In genomic region chr10:29522038-29522855, GRCh38 we compare ENCODE assay signal across 15 cellular contexts.
A peak's percentile ranks its signal among the peaks of the same experiment; 100 is the strongest.
DNase-seq lines count a peak whose midpoint lies in the region; ATAC-seq and TF ChIP-seq lines count a peak whose summit lies in the region.
"Had no signal": no experiment of that assay in that cellular context is flagged by ENCODE, and none has a peak within 500 bp of the region (broad histone marks: within the 10 kb centered on the region; RNA-seq: fewer than 3 reads in every experiment).

No MANE protein-coding gene starts in this region.

- H3K4me3 ChIP-seq in adipocyte (ENCODE audit: low read length): no peak overlapping the region
- peak overlapping the region; percentile 18 for H3K4me3 ChIP-seq in right cardiac atrium (ENCODE audit: low read length)
- peak overlapping the region; percentile 19 for H3K4me3 ChIP-seq in psoas muscle

- WGBS in right cardiac atrium: 75% methylated on average over 20 of the region's 20 CpGs
- WGBS in psoas muscle, 3 donors: 34 to 56% (median 39%) methylated on average over 20 of the region's 20 CpGs

- intact Hi-C loops in right cardiac atrium (cut with DNase I) (loop anchor here in 1 of 4 donors (10.0 kb wide), 1 partner anchor 63 kb away; no protein-coding TSS in a partner anchor), psoas muscle (cut with DNase I) (no loop called here)

- DNase-seq in AG20443 (ENCODE audit: low spot score) (peak; percentile 28), adipocyte (ENCODE audit: low read depth) (peak; percentile 31), right cardiac atrium (peak in 1 of 3 donors; percentile 14), psoas muscle (no peak), NCI-H2171 (lab: John Stamatoyannopoulos, UW) (no peak), OCI-M1 (lab: John Stamatoyannopoulos, UW) (no peak), NCI-H1092 (lab: John Stamatoyannopoulos, UW) (no peak), GM19240 (ENCODE audit: insufficient read length, low spot score) (no peak)
- DNase-seq: activated CD4-positive, alpha-beta T cell treated with anti-CD3 and anti-CD28 coated beads, Interleukin-2, amount 50 U/mL, for 1 hour; erythroblast; left cardiac atrium; MM.1S; NCI-H524 treated with DMSO at 0.1 percent for 48 hours; stimulated activated CD4-positive, alpha-beta T cell treated with anti-CD3 and anti-CD28 coated beads, Interleukin-12 subunit alpha, Interleukin-12 subunit beta, amount 100 ng/mL, for 4 hours had no signal

- H3K36me3 ChIP-seq in adipocyte (ENCODE audit: control insufficient read depth, insufficient read depth, low read length, severe bottlenecking): peaks cover 91% of the 10 kb centered on the region
- H3K36me3 ChIP-seq in psoas muscle (ENCODE audit: insufficient read depth in 1 of 2, low read depth in 1 of 2): peaks cover 4 to 93% of the 10 kb centered on the region in 2 donors

- H3K27ac ChIP-seq in right cardiac atrium (ENCODE audit: low read length) (no peak overlapping the region), psoas muscle (peak overlapping the region; percentile 71)
- H3K27ac ChIP-seq: C4-2B had no signal

- no peak for TF ChIP-seq CTCF in psoas muscle (IDR thresholded peaks at IDR 0.05)

- ATAC-seq in right cardiac atrium (peak in 1 of 2 donors; percentile 42), psoas muscle (no peak)

- H3K4me1 ChIP-seq in adipocyte (ENCODE audit: control insufficient read depth, insufficient read depth, low read length): no peaks in the 10 kb centered on the region
- peaks cover 3% of the 10 kb centered on the region for H3K4me1 ChIP-seq in right cardiac atrium (ENCODE audit: control insufficient read depth, insufficient read depth, low read length)
- peaks cover 76% of the 10 kb centered on the region for H3K4me1 ChIP-seq in psoas muscle

- no peaks in the 10 kb centered on the region for H3K9me3 ChIP-seq in adipocyte (ENCODE audit: control insufficient read depth, low read length)
- no peaks in the 10 kb centered on the region for H3K9me3 ChIP-seq in right cardiac atrium (ENCODE audit: control insufficient read depth, low read length)
- H3K9me3 ChIP-seq in psoas muscle: no peaks in the 10 kb centered on the region

- no peaks in the 10 kb centered on the region for H3K27me3 ChIP-seq in adipocyte (replicated peaks; ENCODE audit: control insufficient read depth, insufficient read depth, low read length)
- H3K27me3 ChIP-seq in right cardiac atrium (ENCODE audit: control insufficient read depth, insufficient read depth): no peaks in the 10 kb centered on the region
- no peaks in the 10 kb centered on the region for H3K27me3 ChIP-seq in psoas muscle (ENCODE audit: insufficient read depth in 3 of 3, low read length in 2 of 3)

- no peak overlapping the region for H3K9ac ChIP-seq in adipocyte (ENCODE audit: low read length)

Comparison
In these comparisons a context has a peak if more than half of its experiments do, and no peak if none do; other contexts are left out.
1. DNase-seq: peak in AG20443 (single experiment) and adipocyte (single experiment); none in psoas muscle (0 of 2), NCI-H2171 (single experiment), OCI-M1 (single experiment), NCI-H1092 (single experiment) and GM19240 (single experiment).